1 cellular context compared by ENCODE assay signal in genomic region chr12:7212678-7213077, GRCh38.
TF ChIP-seq lines count a peak whose summit lies in the region.

No MANE protein-coding gene starts in this region.

TF ChIP-seq in H1, 55 proteins besides CTCF, POLR2A, EP300 and RAD21 (continued from another document):
- no peak for TF ChIP-seq USF2 (IDR thresholded peaks at IDR 0.05; ENCODE audit: low read length)
- no peak for TF ChIP-seq TCF12 (IDR thresholded peaks at IDR 0.05; ENCODE audit: low read depth, low read length)
- TF ChIP-seq MAX (IDR thresholded peaks at IDR 0.05): peak; percentile 61; the same call in 1 of the 2 replicates
- peak; percentile 86 for TF ChIP-seq E2F6 (IDR thresholded peaks at IDR 0.05)
